In the genomic region with DNA sequence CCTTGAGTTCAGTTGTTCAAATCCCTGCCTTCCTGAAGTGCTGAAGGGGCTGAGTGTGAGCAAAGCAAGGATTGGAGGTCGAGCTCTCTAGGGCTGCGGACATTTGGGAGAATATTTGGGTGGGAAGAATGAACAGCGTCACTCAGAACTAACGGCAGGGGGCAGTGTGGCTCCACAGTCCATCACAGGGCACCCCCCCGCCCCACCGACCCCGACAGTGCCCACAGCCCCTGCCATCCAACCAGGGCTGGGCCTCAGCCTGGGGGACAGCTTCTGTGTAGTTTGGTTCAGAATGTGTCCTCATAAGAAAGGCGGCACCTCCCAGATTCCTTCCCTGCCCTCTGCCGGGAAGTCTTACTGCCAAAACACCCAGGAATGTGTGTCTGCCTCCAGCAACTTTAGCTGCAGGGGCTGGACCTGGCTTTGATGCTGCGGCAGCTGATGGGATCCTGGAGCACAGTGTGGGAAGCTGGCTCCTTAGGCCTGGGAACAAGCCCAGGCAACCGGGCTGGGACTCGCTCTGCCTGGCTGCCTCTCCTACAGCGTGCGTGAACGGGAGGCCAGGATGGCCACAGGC, we compare ENCODE assay signal across 8 cellular contexts.
DNase-seq lines count a peak whose midpoint lies in the region; ATAC-seq and TF ChIP-seq lines count a peak whose summit lies in the region.

No MANE protein-coding gene starts in this region.

- no peaks in the 10 kb centered on the region for H3F3A ChIP-seq in neural progenitor cell (ENCODE audit: low read depth)

- CTCF ChIA-PET in activated CD4-positive, alpha-beta memory T cell treated with anti-CD3 and anti-CD28 coated beads, Interleukin-2, amount 10 ng/mL, durations not matched to agents 7 days and 5 days (lab: Charles Lee) = interaction anchor here (0.7 to 1.7 kb wide), 5 partner anchors 155 to 505 kb away, joined by 3 to 5 read pairs (median 4); no protein-coding TSS in a partner anchor

- no peak overlapping the region for H3K9ac ChIP-seq in neural progenitor cell

- peaks cover 7% of the 10 kb centered on the region for H3K4me1 ChIP-seq in neural progenitor cell

- TF ChIP-seq CTCF in LNCAP (IDR thresholded peaks at IDR 0.05) (peak; percentile 63), fibroblast of villous mesenchyme (IDR thresholded peaks at IDR 0.05; ENCODE audit: insufficient read depth, low read depth, low read length) (peak; percentile 70), neural progenitor cell (IDR thresholded peaks at IDR 0.05) (peak; percentile 82)

- no peaks in the 10 kb centered on the region for H3K27me3 ChIP-seq in neural progenitor cell

- H3K4me3 ChIP-seq in fibroblast of villous mesenchyme (ENCODE audit: low read depth, low read length) (no peak overlapping the region), neural progenitor cell (no peak overlapping the region)

- peaks cover 6% of the 10 kb centered on the region for H3K27me3 Mint-ChIP-seq in activated CD4-positive, alpha-beta memory T cell treated with anti-CD3 and anti-CD28 coated beads, Interleukin-2, amount 10 ng/mL, durations not matched to agents 7 days and 5 days
- H3K27me3 Mint-ChIP-seq in neural progenitor cell (ENCODE audit: insufficient read depth, low read depth) = peaks cover 16% of the 10 kb centered on the region

- DNase-seq in DMS 273 (lab: John Stamatoyannopoulos, UW; ENCODE audit: unreplicated experiment) (peak; percentile 67), DMS 273 treated with DMSO at 0.1 percent for 48 hours (lab: John Stamatoyannopoulos, UW) (no peak), fibroblast of villous mesenchyme (ENCODE audit: low read depth) (peak; percentile 85), neural progenitor cell (ENCODE audit: low spot score) (peak; percentile 84)
- peak; percentile 17 for DNase-seq in activated CD4-positive, alpha-beta memory T cell treated with anti-CD3 and anti-CD28 coated beads, Interleukin-2, amount 10 ng/mL, durations not matched to agents 7 days and 5 days

- peak overlapping the region; percentile 32 for H3K4me2 ChIP-seq in neural progenitor cell

- H3K9me3 Mint-ChIP-seq in activated CD4-positive, alpha-beta memory T cell treated with anti-CD3 and anti-CD28 coated beads, Interleukin-2, amount 10 ng/mL, durations not matched to agents 7 days and 5 days = no peaks in the 10 kb centered on the region
- no peaks in the 10 kb centered on the region for H3K9me3 Mint-ChIP-seq in neural progenitor cell

- H3K4me3 Mint-ChIP-seq in activated CD4-positive, alpha-beta memory T cell treated with anti-CD3 and anti-CD28 coated beads, Interleukin-2, amount 10 ng/mL, durations not matched to agents 7 days and 5 days = no peak overlapping the region
- H3K4me3 Mint-ChIP-seq in neural progenitor cell = peak overlapping the region; percentile 5

- ATAC-seq in HG03025 (IDR thresholded peaks at IDR 0.05; ENCODE audit: low FRiP score, unreplicated experiment) (no peak), GM19467 (IDR thresholded peaks at IDR 0.05; ENCODE audit: unreplicated experiment) (no peak)

- no peak overlapping the region for H3K27ac ChIP-seq in neural progenitor cell

- H2AFZ ChIP-seq in neural progenitor cell (replicated peaks) = peak overlapping the region; percentile 66

- no peaks in the 10 kb centered on the region for H3K79me2 ChIP-seq in neural progenitor cell (ENCODE audit: low read depth)

- H3K4me1 Mint-ChIP-seq in activated CD4-positive, alpha-beta memory T cell treated with anti-CD3 and anti-CD28 coated beads, Interleukin-2, amount 10 ng/mL, durations not matched to agents 7 days and 5 days = no peaks in the 10 kb centered on the region
- H3K4me1 Mint-ChIP-seq in neural progenitor cell = peaks cover 20% of the 10 kb centered on the region

- H4K20me1 ChIP-seq in neural progenitor cell (ENCODE audit: low read depth) = no peaks in the 10 kb centered on the region

- H3K36me3 ChIP-seq in neural progenitor cell = no peaks in the 10 kb centered on the region

- POLR2A ChIA-PET in activated CD4-positive, alpha-beta memory T cell treated with anti-CD3 and anti-CD28 coated beads, Interleukin-2, amount 10 ng/mL, durations not matched to agents 7 days and 5 days (lab: Charles Lee) = no interaction called here

- no peaks in the 10 kb centered on the region for H3K36me3 Mint-ChIP-seq in activated CD4-positive, alpha-beta memory T cell treated with anti-CD3 and anti-CD28 coated beads, Interleukin-2, amount 10 ng/mL, durations not matched to agents 7 days and 5 days (ENCODE audit: low read depth)
- no peaks in the 10 kb centered on the region for H3K36me3 Mint-ChIP-seq in neural progenitor cell

- no peak overlapping the region for H3K27ac Mint-ChIP-seq in activated CD4-positive, alpha-beta memory T cell treated with anti-CD3 and anti-CD28 coated beads, Interleukin-2, amount 10 ng/mL, durations not matched to agents 7 days and 5 days
- H3K27ac Mint-ChIP-seq in neural progenitor cell = no peak overlapping the region

- H3K9me3 ChIP-seq in neural progenitor cell (ENCODE audit: low read depth) = no peaks in the 10 kb centered on the region
